1 cellular context compared by ENCODE assay signal in genomic region chr17:7215136-7215638, GRCh38.
TF ChIP-seq lines count a peak whose summit lies in the region.

No MANE protein-coding gene starts in this region.

TF ChIP-seq in GM23338, 12 proteins besides CTCF, POLR2A, EP300 and RAD21 (continued from another document):
- TF ChIP-seq ZNF462 (CRISPR knock-in tag; IDR thresholded peaks at IDR 0.05) (no peak), ZNF114 (CRISPR knock-in tag; IDR thresholded peaks at IDR 0.05) (no peak), STAT1 (IDR thresholded peaks at IDR 0.05; ENCODE audit: unreplicated experiment) (no peak), ETS1 (IDR thresholded peaks at IDR 0.05) (peak; percentile 90), POLR2AphosphoS5 (IDR thresholded peaks at IDR 0.05; ENCODE audit: low read depth) (no peak), EZH2phosphoT487 (IDR thresholded peaks at IDR 0.05; ENCODE audit: unreplicated experiment) (no peak), EZH2 (IDR thresholded peaks at IDR 0.05; ENCODE audit: low read depth, unreplicated experiment) (no peak)
